Comparison of ENCODE assay signal across 1 cellular context in the genomic region with DNA sequence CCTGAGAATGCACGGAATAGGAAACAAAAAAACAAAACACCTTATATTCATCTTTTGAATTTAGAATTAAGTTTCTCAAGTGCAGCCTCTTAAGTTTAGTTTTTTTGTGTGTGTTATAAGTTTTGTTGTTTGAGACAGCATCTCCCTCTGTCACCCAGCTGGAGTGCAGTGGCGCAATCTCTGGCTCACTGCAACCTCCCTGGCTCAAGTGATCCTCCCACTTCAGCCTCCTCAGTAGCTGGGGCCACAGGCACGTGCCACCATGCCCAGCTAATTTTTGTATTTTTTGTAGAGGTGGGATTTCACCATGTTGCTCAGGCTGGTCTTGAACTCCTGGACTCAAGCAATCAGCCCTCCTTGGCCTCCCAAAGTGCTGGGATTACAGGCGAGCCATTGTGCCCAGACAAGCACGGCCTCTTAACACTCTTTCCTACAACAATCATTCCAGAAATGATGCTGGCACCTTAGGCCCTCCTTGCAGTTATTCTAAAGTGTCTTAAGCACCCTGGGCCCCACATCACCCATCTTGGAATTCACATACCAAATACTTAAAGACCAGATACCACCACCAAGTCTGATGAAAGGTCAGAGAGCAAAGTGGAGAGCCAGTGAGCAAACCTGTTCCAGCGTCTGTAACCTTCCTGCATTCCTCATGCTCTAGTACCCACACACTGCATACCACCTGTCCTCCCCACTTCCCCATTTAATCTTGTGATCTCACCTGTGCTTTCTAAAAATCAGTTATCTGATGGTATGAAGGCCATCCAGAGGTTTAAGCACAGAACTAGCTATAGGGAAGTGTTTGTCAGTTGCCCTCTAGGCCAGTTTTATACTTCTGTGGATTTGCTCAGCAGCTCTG.
TF ChIP-seq lines count a peak whose summit lies in the region.

No MANE protein-coding gene starts in this region.

TF ChIP-seq in HepG2, 621 proteins besides CTCF, POLR2A, EP300 and RAD21:
- TF ChIP-seq JARID2 (CRISPR knock-in tag; IDR thresholded peaks at IDR 0.05; ENCODE audit: insufficient replicate concordance), result no peak
- TF ChIP-seq, protein P1, sequence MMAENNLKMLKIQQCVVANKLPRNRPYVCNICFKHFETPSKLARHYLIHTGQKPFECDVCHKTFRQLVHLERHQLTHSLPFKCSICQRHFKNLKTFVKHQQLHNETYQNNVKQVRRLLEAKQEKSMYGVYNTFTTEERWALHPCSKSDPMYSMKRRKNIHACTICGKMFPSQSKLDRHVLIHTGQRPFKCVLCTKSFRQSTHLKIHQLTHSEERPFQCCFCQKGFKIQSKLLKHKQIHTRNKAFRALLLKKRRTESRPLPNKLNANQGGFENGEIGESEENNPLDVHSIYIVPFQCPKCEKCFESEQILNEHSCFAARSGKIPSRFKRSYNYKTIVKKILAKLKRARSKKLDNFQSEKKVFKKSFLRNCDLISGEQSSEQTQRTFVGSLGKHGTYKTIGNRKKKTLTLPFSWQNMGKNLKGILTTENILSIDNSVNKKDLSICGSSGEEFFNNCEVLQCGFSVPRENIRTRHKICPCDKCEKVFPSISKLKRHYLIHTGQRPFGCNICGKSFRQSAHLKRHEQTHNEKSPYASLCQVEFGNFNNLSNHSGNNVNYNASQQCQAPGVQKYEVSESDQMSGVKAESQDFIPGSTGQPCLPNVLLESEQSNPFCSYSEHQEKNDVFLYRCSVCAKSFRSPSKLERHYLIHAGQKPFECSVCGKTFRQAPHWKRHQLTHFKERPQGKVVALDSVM (CRISPR knock-in tag; IDR thresholded peaks at IDR 0.05), result peak; percentile 58; the same call in 1 of the 2 replicates
- TF ChIP-seq, protein P2, sequence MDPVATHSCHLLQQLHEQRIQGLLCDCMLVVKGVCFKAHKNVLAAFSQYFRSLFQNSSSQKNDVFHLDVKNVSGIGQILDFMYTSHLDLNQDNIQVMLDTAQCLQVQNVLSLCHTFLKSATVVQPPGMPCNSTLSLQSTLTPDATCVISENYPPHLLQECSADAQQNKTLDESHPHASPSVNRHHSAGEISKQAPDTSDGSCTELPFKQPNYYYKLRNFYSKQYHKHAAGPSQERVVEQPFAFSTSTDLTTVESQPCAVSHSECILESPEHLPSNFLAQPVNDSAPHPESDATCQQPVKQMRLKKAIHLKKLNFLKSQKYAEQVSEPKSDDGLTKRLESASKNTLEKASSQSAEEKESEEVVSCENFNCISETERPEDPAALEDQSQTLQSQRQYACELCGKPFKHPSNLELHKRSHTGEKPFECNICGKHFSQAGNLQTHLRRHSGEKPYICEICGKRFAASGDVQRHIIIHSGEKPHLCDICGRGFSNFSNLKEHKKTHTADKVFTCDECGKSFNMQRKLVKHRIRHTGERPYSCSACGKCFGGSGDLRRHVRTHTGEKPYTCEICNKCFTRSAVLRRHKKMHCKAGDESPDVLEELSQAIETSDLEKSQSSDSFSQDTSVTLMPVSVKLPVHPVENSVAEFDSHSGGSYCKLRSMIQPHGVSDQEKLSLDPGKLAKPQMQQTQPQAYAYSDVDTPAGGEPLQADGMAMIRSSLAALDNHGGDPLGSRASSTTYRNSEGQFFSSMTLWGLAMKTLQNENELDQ (CRISPR knock-in tag; IDR thresholded peaks at IDR 0.05; ENCODE audit: borderline replicate concordance), result no peak
